ENCODE assay signal across 8 cellular contexts in genomic region chr17:27601069-27601974, GRCh38. TPM values are rescaled to one million over a fixed set of nuclear protein-coding genes. Genes with fewer than 3 reads are reported as not detected.
A peak's percentile ranks its signal among the peaks of the same experiment; 100 is the strongest.
DNase-seq lines count a peak whose midpoint lies in the region; ATAC-seq and TF ChIP-seq lines count a peak whose summit lies in the region.

No MANE protein-coding gene starts in this region.

- no peak for TF ChIP-seq EP300 in suprapubic skin (IDR thresholded peaks at IDR 0.05)

- H3K27me3 ChIP-seq in SJCRH30 (no peaks in the 10 kb centered on the region), neutrophil (no peaks in the 10 kb centered on the region), suprapubic skin (no peaks in the 10 kb centered on the region)

- no peak for ATAC-seq in HG02588 (IDR thresholded peaks at IDR 0.05; ENCODE audit: unreplicated experiment)

- 60% methylated on average over 10 of the region's 11 CpGs for WGBS in suprapubic skin

- H3K27ac ChIP-seq in SJCRH30 (no peak overlapping the region), neutrophil (no peak overlapping the region), suprapubic skin (no peak overlapping the region)

- H3K36me3 ChIP-seq in SJCRH30 (peaks cover 42% of the 10 kb centered on the region), neutrophil (peaks cover 74% of the 10 kb centered on the region), suprapubic skin (peaks cover 47% of the 10 kb centered on the region)

- H3K4me1 ChIP-seq in SJCRH30, result no peaks in the 10 kb centered on the region
- H3K4me1 ChIP-seq in neutrophil (ENCODE audit: control insufficient read depth in 1 of 2, insufficient read depth in 1 of 2, low read depth in 1 of 2, low read length in 1 of 2), result no peaks in the 10 kb centered on the region
- H3K4me1 ChIP-seq in suprapubic skin, result peaks cover 9% of the 10 kb centered on the region

- TF ChIP-seq POLR2A in suprapubic skin (IDR thresholded peaks at IDR 0.05), result no peak

- DNase-seq in DMS153 treated with DMSO at 0.1 percent for 48 hours (lab: John Stamatoyannopoulos, UW; ENCODE audit: unreplicated experiment), result peak; percentile 40
- peak; percentile 81 to 86 for DNase-seq in Kasumi-1 (lab: John Stamatoyannopoulos, UW)
- peak; percentile 71 to 90 for DNase-seq in SJCRH30
- peak; percentile 64 for DNase-seq in activated effector memory CD4-positive, alpha-beta T cell treated with Interleukin-2 at 50 U/mL for 16 hours
- peak; percentile 51 to 86 for DNase-seq in foreskin fibroblast
- DNase-seq in suprapubic skin (ENCODE audit: low spot score in 2 of 2), result peak; percentile 87 to 88

- H3K9me3 ChIP-seq in SJCRH30 (replicated peaks), result no peaks in the 10 kb centered on the region
- H3K9me3 ChIP-seq in neutrophil, result no peaks in the 10 kb centered on the region
- H3K9me3 ChIP-seq in suprapubic skin, result no peaks in the 10 kb centered on the region

- H3K4me3 ChIP-seq in SJCRH30 (no peak overlapping the region), foreskin fibroblast (ENCODE audit: low read depth in 1 of 2, low read length in 2 of 2) (no peak overlapping the region), neutrophil (ENCODE audit: low read depth in 1 of 2, low read length in 1 of 2) (no peak overlapping the region), suprapubic skin (no peak overlapping the region)

- peak; percentile 89 for TF ChIP-seq CTCF in foreskin fibroblast (IDR thresholded peaks at IDR 0.05; ENCODE audit: low read depth, low read length)
- TF ChIP-seq CTCF in neutrophil (IDR thresholded peaks at IDR 0.05), result peak; percentile 85
- TF ChIP-seq CTCF in suprapubic skin (IDR thresholded peaks at IDR 0.05), result peak; percentile 88 to 92

RNA-seq across cellular contexts. Expression of gene LGALS9, which starts 29.7 kb away (rescaled TPM):
- total RNA-seq in SJCRH30 (2014; rRNA removed; shearing (Covaris generic)), result 0.05 and 0.22 TPM in 2 replicates
- 10 to 100 TPM in 2 of 4 donors, 1 to 10 TPM in 2; 9.5 to 10.6 (median 10.1) TPM for total RNA-seq in suprapubic skin
